Comparison of ENCODE assay signal across 25 cellular contexts in the genomic region with DNA sequence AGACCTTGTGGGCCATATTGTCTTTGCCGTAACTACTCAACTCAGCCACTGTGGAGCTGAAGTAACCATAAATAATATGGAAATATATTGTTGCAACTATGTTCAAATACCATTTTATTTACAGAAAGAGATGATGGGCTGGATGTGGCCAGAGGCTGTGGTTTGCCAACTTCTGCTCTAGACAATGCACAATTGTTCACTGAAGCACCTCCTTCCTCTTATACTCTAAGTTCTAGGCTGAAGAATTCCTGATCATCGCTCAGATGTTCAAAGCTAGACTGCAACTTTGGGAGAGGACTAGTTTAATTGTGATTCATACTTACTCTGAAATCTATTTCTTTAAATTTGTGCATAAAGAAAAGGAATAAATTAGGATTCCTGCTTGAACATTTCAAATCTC.
"Had no signal": no experiment of that assay in that cellular context is flagged by ENCODE, and none has a peak within 500 bp of the region (broad histone marks: within the 10 kb centered on the region; RNA-seq: fewer than 3 reads in every experiment).

No MANE protein-coding gene starts in this region.

- H3K4me3 ChIP-seq: adrenal gland, ascending aorta, esophagus muscularis mucosa, right lobe of liver, thoracic aorta, uterus had no signal

- ATAC-seq: left cardiac atrium, left ventricle myocardium superior, right lobe of liver had no signal

- H3K36me3 ChIP-seq: adrenal gland, ascending aorta, esophagus muscularis mucosa, right lobe of liver, thoracic aorta, uterus had no signal

- H3K4me1 ChIP-seq: adrenal gland, ascending aorta, esophagus muscularis mucosa, right lobe of liver, uterus had no signal

- DNase-seq: activated CD4-positive, alpha-beta memory T cell treated with anti-CD3 and anti-CD28 coated beads for 36 hours; activated CD4-positive, alpha-beta T cell treated with anti-CD3 and anti-CD28 coated beads, Interleukin-2, amount 10 ng/mL, durations not matched to agents 24 days and 14 days; activated CD8-positive, alpha-beta memory T cell treated with anti-CD3 and anti-CD28 coated beads, Interleukin-2, amount 50 U/mL, for 4 hours; activated effector memory CD4-positive, alpha-beta T cell treated with anti-CD3 and anti-CD28 coated beads, Interleukin-2, amount 50 U/mL, for 16 hours; activated naive CD4-positive, alpha-beta T cell treated with anti-CD3 and anti-CD28 coated beads for 36 hours; activated naive CD8-positive, alpha-beta T cell treated with anti-CD3 and anti-CD28 coated beads for 36 hours; activated T-cell treated with anti-CD3 and anti-CD28 coated beads, Interleukin-2, amount 50 U/mL, for 1 hour; adrenal gland; caudate nucleus; endodermal cell; glutamatergic neuron; islet precursor cell; left cardiac atrium; left ventricle myocardium superior; right lobe of liver; stimulated activated CD4-positive, alpha-beta T cell treated with anti-CD3 and anti-CD28 coated beads, Interleukin-2, amount 100 ng/mL, for 48 hours; stimulated activated naive CD4-positive, alpha-beta T cell treated with Interleukin-2 at 50 U/mL for 16 hours; trophoblast cell; uterus had no signal

- H3K9me3 ChIP-seq: adrenal gland, ascending aorta, esophagus muscularis mucosa, right lobe of liver, thoracic aorta, uterus had no signal

- H3K27ac ChIP-seq: adrenal gland, ascending aorta, esophagus muscularis mucosa, right lobe of liver, thoracic aorta, uterus, VCaP had no signal

- H3K27me3 ChIP-seq: adrenal gland, ascending aorta, esophagus muscularis mucosa, right lobe of liver, uterus had no signal

- FAIRE-seq: frontal cortex, TTC549 had no signal
